Comparison of ENCODE assay signal across 21 cellular contexts in genomic region chr17:81907219-81908145, GRCh38. TPM values are rescaled to one million over a fixed set of nuclear protein-coding genes. Genes with fewer than 3 reads are reported as not detected.
DNase-seq lines count a peak whose midpoint lies in the region; ATAC-seq and TF ChIP-seq lines count a peak whose summit lies in the region.
"Had no signal": no experiment of that assay in that cellular context is flagged by ENCODE, and none has a peak within 500 bp of the region (broad histone marks: within the 10 kb centered on the region; RNA-seq: fewer than 3 reads in every experiment).

No MANE protein-coding gene starts in this region.

- H3K27ac ChIP-seq in RWPE1, result peak overlapping the region; percentile 98
- H3K27ac ChIP-seq in gastroesophageal sphincter, result no peak overlapping the region
- H3K27ac ChIP-seq: tibial artery had no signal

- peak; percentile 56 for DNase-seq in natural killer cell treated with Interleukin-12 subunit alpha and Interleukin-12 subunit beta and Interleukin-15 and Interleukin-18, amount 100 ng/mL, for 72 hours (ENCODE audit: low spot score)
- no peak for DNase-seq in natural killer cell
- DNase-seq in RWPE1 (ENCODE audit: low spot score), result no peak
- no peak for DNase-seq in foreskin fibroblast
- DNase-seq in stimulated activated naive CD4-positive, alpha-beta T cell treated with Interleukin-2 at 50 U/mL for 16 hours (lab: John Stamatoyannopoulos, UW), result no peak
- DNase-seq in H4 (ENCODE audit: low spot score), result no peak
- DNase-seq: activated CD4-positive, alpha-beta T cell treated with anti-CD3 and anti-CD28 coated beads, Interleukin-2, amount 50 U/mL, for 48 hours; activated CD8-positive, alpha-beta memory T cell treated with anti-CD3 and anti-CD28 coated beads, Interleukin-2, amount 50 U/mL, for 48 hours; activated naive CD8-positive, alpha-beta T cell treated with anti-CD3 and anti-CD28 coated beads for 36 hours; effector memory CD4-positive, alpha-beta T cell; mammary epithelial cell; NCI-H2171 treated with DMSO at 0.1 percent for 48 hours; NCI-H748 treated with DMSO at 0.1 percent for 48 hours; stimulated activated CD4-positive, alpha-beta T cell treated with anti-CD3 and anti-CD28 coated beads, Interleukin-4, amount 100 ng/mL, for 4 hours; T-helper 17 cell; tibial artery had no signal

- TF ChIP-seq EP300 in gastroesophageal sphincter (IDR thresholded peaks at IDR 0.05), result no peak

- peaks cover 8% of the 10 kb centered on the region for H3K27me3 ChIP-seq in gastroesophageal sphincter
- H3K27me3 ChIP-seq: tibial artery had no signal

- CTCF ChIA-PET in RWPE1 (lab: Yijun Ruan, JAX), result no interaction called here

- H3K4me3 Mint-ChIP-seq in natural killer cell treated with Interleukin-12 subunit alpha and Interleukin-12 subunit beta and Interleukin-15 and Interleukin-18, amount 100 ng/mL, for 72 hours, result no peak overlapping the region
- H3K4me3 Mint-ChIP-seq in natural killer cell, result no peak overlapping the region
- H3K4me3 Mint-ChIP-seq: activated naive CD8-positive, alpha-beta T cell treated with anti-CD3 and anti-CD28 coated beads for 36 hours; B cell; GM23338; stimulated activated naive CD8-positive, alpha-beta T cell treated with anti-CD3 and anti-CD28 coated beads, Interleukin-15, Interleukin-2, amounts not matched to agents 100 ng/mL and 50 ng/mL, for 24 hours; T-helper 17 cell had no signal

- H3K9me3 ChIP-seq in gastroesophageal sphincter, result no peaks in the 10 kb centered on the region
- H3K9me3 ChIP-seq: tibial artery had no signal

- POLR2A ChIA-PET in RWPE1 (lab: Yijun Ruan, JAX; ENCODE audit: low non-redundant PET), result no interaction called here

- H3K27ac Mint-ChIP-seq in natural killer cell treated with Interleukin-12 subunit alpha and Interleukin-12 subunit beta and Interleukin-15 and Interleukin-18, amount 100 ng/mL, for 72 hours, result no peak overlapping the region
- no peak overlapping the region for H3K27ac Mint-ChIP-seq in natural killer cell
- H3K27ac Mint-ChIP-seq: activated naive CD8-positive, alpha-beta T cell treated with anti-CD3 and anti-CD28 coated beads for 36 hours; B cell; GM23338; stimulated activated naive CD8-positive, alpha-beta T cell treated with anti-CD3 and anti-CD28 coated beads, Interleukin-15, Interleukin-2, amounts not matched to agents 100 ng/mL and 50 ng/mL, for 24 hours; T-helper 17 cell had no signal

- WGBS in gastroesophageal sphincter (ENCODE audit: low coverage in 1 of 2), 2 donors, result 80 to 94% methylated on average over 1 to 3 of the region's 26 CpGs

- H3K9me3 Mint-ChIP-seq in natural killer cell treated with Interleukin-12 subunit alpha and Interleukin-12 subunit beta and Interleukin-15 and Interleukin-18, amount 100 ng/mL, for 72 hours, result no peaks in the 10 kb centered on the region
- no peaks in the 10 kb centered on the region for H3K9me3 Mint-ChIP-seq in natural killer cell
- H3K9me3 Mint-ChIP-seq: activated naive CD8-positive, alpha-beta T cell treated with anti-CD3 and anti-CD28 coated beads for 36 hours; GM23338; stimulated activated naive CD8-positive, alpha-beta T cell treated with anti-CD3 and anti-CD28 coated beads, Interleukin-15, Interleukin-2, amounts not matched to agents 100 ng/mL and 50 ng/mL, for 24 hours had no signal

- H3K36me3 ChIP-seq in gastroesophageal sphincter, result peaks cover 0 to 66% of the 10 kb centered on the region in 2 donors

- no peaks in the 10 kb centered on the region for H3K36me3 Mint-ChIP-seq in natural killer cell treated with Interleukin-12 subunit alpha and Interleukin-12 subunit beta and Interleukin-15 and Interleukin-18, amount 100 ng/mL, for 72 hours
- no peaks in the 10 kb centered on the region for H3K36me3 Mint-ChIP-seq in natural killer cell
- H3K36me3 Mint-ChIP-seq: activated naive CD8-positive, alpha-beta T cell treated with anti-CD3 and anti-CD28 coated beads for 36 hours had no signal

- no peak for TF ChIP-seq POLR2A in gastroesophageal sphincter (IDR thresholded peaks at IDR 0.05)

- H3K4me1 ChIP-seq in gastroesophageal sphincter, result peaks cover 0 to 26% (median 8%) of the 10 kb centered on the region in 3 donors

- intact Hi-C loops in natural killer cell (cut with micrococcal nuclease), result no loop called here

- ATAC-seq in natural killer cell treated with Interleukin-12 subunit alpha and Interleukin-12 subunit beta and Interleukin-15 and Interleukin-18, amount 100 ng/mL, for 72 hours, result no peak
- ATAC-seq in natural killer cell, result no peak
- no peak for ATAC-seq in HG03439 (IDR thresholded peaks at IDR 0.05; ENCODE audit: unreplicated experiment)
- no peak for ATAC-seq in gastroesophageal sphincter
- ATAC-seq: GM23338, T-helper 17 cell had no signal

- H3K4me3 ChIP-seq in foreskin fibroblast (ENCODE audit: low read depth in 1 of 2, low read length in 2 of 2), result no peak overlapping the region
- H3K4me3 ChIP-seq in gastroesophageal sphincter, result no peak overlapping the region
- H3K4me3 ChIP-seq: GM23338, tibial artery had no signal

- no peaks in the 10 kb centered on the region for H3K27me3 Mint-ChIP-seq in natural killer cell treated with Interleukin-12 subunit alpha and Interleukin-12 subunit beta and Interleukin-15 and Interleukin-18, amount 100 ng/mL, for 72 hours
- H3K27me3 Mint-ChIP-seq in natural killer cell (ENCODE audit: low read depth in 2 of 2), result no peaks in the 10 kb centered on the region
- H3K27me3 Mint-ChIP-seq: activated naive CD8-positive, alpha-beta T cell treated with anti-CD3 and anti-CD28 coated beads for 36 hours; B cell; stimulated activated naive CD8-positive, alpha-beta T cell treated with anti-CD3 and anti-CD28 coated beads, Interleukin-15, Interleukin-2, amounts not matched to agents 100 ng/mL and 50 ng/mL, for 24 hours; T-helper 17 cell had no signal

- TF ChIP-seq CTCF in natural killer cell (IDR thresholded peaks at IDR 0.05) (no peak), RWPE1 (conservative IDR thresholded peaks at IDR 0.05; ENCODE audit: low read depth) (no peak), foreskin fibroblast (IDR thresholded peaks at IDR 0.05; ENCODE audit: low read depth, low read length) (peak; percentile 3), gastroesophageal sphincter (IDR thresholded peaks at IDR 0.05) (no peak)

- H3K4me1 Mint-ChIP-seq in natural killer cell treated with Interleukin-12 subunit alpha and Interleukin-12 subunit beta and Interleukin-15 and Interleukin-18, amount 100 ng/mL, for 72 hours (ENCODE audit: low read depth in 2 of 2), result no peaks in the 10 kb centered on the region
- peaks cover 0 to 15% of the 10 kb centered on the region in 2 donors for H3K4me1 Mint-ChIP-seq in natural killer cell

RNA-seq across cellular contexts. Expression of gene PCYT2, which starts 3.7 kb away (rescaled TPM):
- total RNA-seq in natural killer cell treated with Interleukin-12 subunit alpha and Interleukin-12 subunit beta and Interleukin-15 and Interleukin-18, amount 100 ng/mL, for 72 hours, result 10 to 100 TPM; 30.4 to 36.5 TPM
- total RNA-seq in natural killer cell, result 10 to 100 TPM; 30.6 to 34.4 (median 34.2) TPM
- 34.7 and 39.0 TPM in 2 replicates for total RNA-seq in H4 (2014; rRNA removed; shearing (Covaris generic))
- 10 to 100 TPM; 18.4 to 45.8 (median 34.4) TPM for total RNA-seq in gastroesophageal sphincter

RNA-seq across cellular contexts. Expression of gene NPB, which starts 5.4 kb away (rescaled TPM):
- under 1 TPM; 0.17 to 0.50 TPM for total RNA-seq in natural killer cell treated with Interleukin-12 subunit alpha and Interleukin-12 subunit beta and Interleukin-15 and Interleukin-18, amount 100 ng/mL, for 72 hours
- total RNA-seq in natural killer cell, result under 1 TPM in 2 of 3 donors, not detected in 1; 0.18 to 0.31 TPM
- 0.04 TPM in 1 of 2 replicates, not detected in the other for total RNA-seq in H4 (2014; rRNA removed; shearing (Covaris generic))
- total RNA-seq in gastroesophageal sphincter, result under 1 TPM in 2 of 4 donors, not detected in 2; 0.12 to 0.16 TPM
- total RNA-seq: mammary epithelial cell, T-helper 17 cell had no signal

RNA-seq across cellular contexts. Expression of gene SIRT7, which starts 10.5 kb away (rescaled TPM):
- 10 to 100 TPM; 69.4 to 77.6 TPM for total RNA-seq in natural killer cell treated with Interleukin-12 subunit alpha and Interleukin-12 subunit beta and Interleukin-15 and Interleukin-18, amount 100 ng/mL, for 72 hours
- 100 to 1,000 TPM in 1 of 3 donors, 10 to 100 TPM in 2; 75.8 to 102 (median 94.9) TPM for total RNA-seq in natural killer cell
- total RNA-seq in H4 (2014; rRNA removed; shearing (Covaris generic)), result 5.5 and 8.7 TPM in 2 replicates
- total RNA-seq in gastroesophageal sphincter, result 10 to 100 TPM; 14.3 to 24.1 (median 18.3) TPM

RNA-seq across cellular contexts. Expression of gene ANAPC11, which starts 16.0 kb away (rescaled TPM):
- total RNA-seq in natural killer cell treated with Interleukin-12 subunit alpha and Interleukin-12 subunit beta and Interleukin-15 and Interleukin-18, amount 100 ng/mL, for 72 hours, result 100 to 1,000 TPM in 1 of 2 donors, 10 to 100 TPM in 1; 81.3 to 112 TPM
- total RNA-seq in natural killer cell, result 10 to 100 TPM; 40.1 to 50.9 (median 41.5) TPM
- total RNA-seq in H4 (2014; rRNA removed; shearing (Covaris generic)), result 189 and 222 TPM in 2 replicates
- 100 to 1,000 TPM in 3 of 4 donors, 10 to 100 TPM in 1; 81.0 to 128 (median 119) TPM for total RNA-seq in gastroesophageal sphincter

RNA-seq across cellular contexts. Expression of gene ALYREF, which starts 16.1 kb away (rescaled TPM):
- 100 to 1,000 TPM; 159 to 302 TPM for total RNA-seq in natural killer cell treated with Interleukin-12 subunit alpha and Interleukin-12 subunit beta and Interleukin-15 and Interleukin-18, amount 100 ng/mL, for 72 hours
- total RNA-seq in natural killer cell (100 to 1,000 TPM in 2 of 3 donors, 10 to 100 TPM in 1; 91.5 to 115 (median 105) TPM), gastroesophageal sphincter (10 to 100 TPM; 26.6 to 68.1 (median 55.5) TPM)
- total RNA-seq in H4 (2014; rRNA removed; shearing (Covaris generic)), result 149 and 166 TPM in 2 replicates
